ENCODE assay signal across 25 cellular contexts in the genomic region with DNA sequence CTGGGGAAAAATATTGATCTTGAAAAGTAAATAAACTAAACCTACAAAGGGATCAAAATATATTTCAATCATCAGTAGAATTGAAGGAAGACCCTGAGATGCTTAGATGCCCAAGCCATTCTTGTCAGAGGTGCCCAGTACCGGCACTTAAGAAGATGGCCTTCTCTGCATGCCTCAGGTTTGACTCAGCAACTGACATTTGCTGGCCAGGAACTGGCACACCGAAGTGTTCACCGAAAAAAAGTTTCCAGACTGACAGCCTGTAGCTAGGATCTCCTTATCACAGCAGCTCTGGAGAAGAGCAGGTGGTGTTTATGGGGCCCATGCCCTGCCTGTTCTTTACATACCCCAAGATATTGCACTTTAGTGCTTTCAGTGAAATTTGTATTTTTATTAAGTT.
DNase-seq lines count a peak whose midpoint lies in the region; ATAC-seq and TF ChIP-seq lines count a peak whose summit lies in the region.
"Had no signal": no experiment of that assay in that cellular context is flagged by ENCODE, and none has a peak within 500 bp of the region (broad histone marks: within the 10 kb centered on the region; RNA-seq: fewer than 3 reads in every experiment).

No MANE protein-coding gene starts in this region.

- no peak overlapping the region for H3K27ac Mint-ChIP-seq in MCF 10A (ENCODE audit: low read depth, unreplicated experiment)
- no peak overlapping the region for H3K27ac Mint-ChIP-seq in mesothelial cell of epicardium
- H3K27ac Mint-ChIP-seq: activated CD8-positive, alpha-beta T cell treated with anti-CD3 and anti-CD28 coated beads, Interleukin-2, amount 10 ng/mL, durations not matched to agents 7 days and 5 days; activated naive CD8-positive, alpha-beta T cell treated with anti-CD3 and anti-CD28 coated beads, Interleukin-2, amount 50 U/mL, for 24 hours; type B pancreatic cell had no signal

- no peaks in the 10 kb centered on the region for H3K79me2 ChIP-seq in SK-N-SH (ENCODE audit: insufficient read depth)
- no peaks in the 10 kb centered on the region for H3K79me2 ChIP-seq in smooth muscle cell (ENCODE audit: low read depth)

- no peaks in the 10 kb centered on the region for H3K9me3 Mint-ChIP-seq in MCF 10A (ENCODE audit: unreplicated experiment)
- H3K9me3 Mint-ChIP-seq in mesothelial cell of epicardium: peaks cover 13% of the 10 kb centered on the region
- H3K9me3 Mint-ChIP-seq: activated naive CD8-positive, alpha-beta T cell treated with anti-CD3 and anti-CD28 coated beads, Interleukin-2, amount 50 U/mL, for 24 hours; CD4-positive, alpha-beta memory T cell had no signal

- no peak overlapping the region for H3K4me3 ChIP-seq in breast epithelium
- H3K4me3 ChIP-seq in SK-N-SH (ENCODE audit: low read depth in 2 of 2, low read length in 1 of 2): no peak overlapping the region
- H3K4me3 ChIP-seq in smooth muscle cell: no peak overlapping the region
- H3K4me3 ChIP-seq in lower lobe of right lung: no peak overlapping the region
- no peak overlapping the region for H3K4me3 ChIP-seq in right lobe of liver
- H3K4me3 ChIP-seq: coronary artery, esophagus muscularis mucosa, Peyer's patch, prostate gland had no signal

- H3K4me1 Mint-ChIP-seq in MCF 10A (ENCODE audit: insufficient read depth, unreplicated experiment) (peaks cover 14% of the 10 kb centered on the region), mesothelial cell of epicardium (no peaks in the 10 kb centered on the region)
- H3K4me1 Mint-ChIP-seq: activated naive CD8-positive, alpha-beta T cell treated with anti-CD3 and anti-CD28 coated beads, Interleukin-2, amount 50 U/mL, for 24 hours; CD4-positive, alpha-beta memory T cell had no signal

- CTCF ChIA-PET in MCF 10A (lab: Yijun Ruan, JAX) (interaction anchor here (0.7 to 2.5 kb wide), 6 partner anchors 20 to 283 kb away, joined by 3 to 12 read pairs (median 5); no protein-coding TSS in a partner anchor), SK-N-SH (lab: Yijun Ruan, JAX) (interaction anchor here (0.6 kb wide), 1 partner anchor 1454 kb away, joined by 3 read pairs; no protein-coding TSS in a partner anchor)

- H2AFZ ChIP-seq in SK-N-SH (ENCODE audit: low read depth) (0 out of 2 replicates have a peak overlapping the region, but pooled peaks have one; percentile 15), smooth muscle cell (ENCODE audit: low read depth) (no peak overlapping the region)

- H3K4me2 ChIP-seq in SK-N-SH (peak overlapping the region; percentile 46), smooth muscle cell (no peak overlapping the region)

- BruUV-seq in MCF 10A (replicated peaks; lab: Mats Ljungman, UMichigan): no TSS peak

- TF ChIP-seq CTCF in MCF 10A (IDR thresholded peaks at IDR 0.05; ENCODE audit: unreplicated experiment) (no peak), breast epithelium (IDR thresholded peaks at IDR 0.05) (no peak), SK-N-SH (IDR thresholded peaks at IDR 0.05) (no peak), smooth muscle cell (IDR thresholded peaks at IDR 0.05; ENCODE audit: borderline replicate concordance, insufficient read depth, poor library complexity, severe bottlenecking) (no peak), lower lobe of right lung (IDR thresholded peaks at IDR 0.05) (no peak), right lobe of liver (IDR thresholded peaks at IDR 0.05) (no peak), mesothelial cell of epicardium (IDR thresholded peaks at IDR 0.05; ENCODE audit: unreplicated experiment) (no peak)

- no peaks in the 10 kb centered on the region for H3K36me3 Mint-ChIP-seq in MCF 10A (ENCODE audit: insufficient read depth, unreplicated experiment)
- no peaks in the 10 kb centered on the region for H3K36me3 Mint-ChIP-seq in mesothelial cell of epicardium
- H3K36me3 Mint-ChIP-seq: CD4-positive, alpha-beta memory T cell; type B pancreatic cell had no signal

- H3K9me3 ChIP-seq in breast epithelium (no peaks in the 10 kb centered on the region), SK-N-SH (no peaks in the 10 kb centered on the region; the same call in 1 of the 2 replicates), smooth muscle cell (replicated peaks; ENCODE audit: low read depth) (no peaks in the 10 kb centered on the region), lower lobe of right lung (no peaks in the 10 kb centered on the region), right lobe of liver (no peaks in the 10 kb centered on the region)
- H3K9me3 ChIP-seq: esophagus muscularis mucosa, Peyer's patch, prostate gland had no signal

- H3K4me3 Mint-ChIP-seq in MCF 10A (ENCODE audit: unreplicated experiment): no peak overlapping the region
- H3K4me3 Mint-ChIP-seq in mesothelial cell of epicardium: no peak overlapping the region
- H3K4me3 Mint-ChIP-seq: activated CD8-positive, alpha-beta T cell treated with anti-CD3 and anti-CD28 coated beads, Interleukin-2, amount 10 ng/mL, durations not matched to agents 7 days and 5 days; activated naive CD8-positive, alpha-beta T cell treated with anti-CD3 and anti-CD28 coated beads, Interleukin-2, amount 50 U/mL, for 24 hours; CD4-positive, alpha-beta memory T cell; type B pancreatic cell had no signal

- 3% methylated on average over 3 of the region's 3 CpGs for WGBS in SK-N-SH (ENCODE audit: low lambda C conversion rate)
- 71% methylated on average over 3 of the region's 3 CpGs for whole genome bisulfite sequencing in smooth muscle cell (ENCODE audit: low lambda C conversion rate)
- WGBS in right lobe of liver (ENCODE audit: insufficient coverage, low coverage, low lambda C conversion rate, missing lambda C conversion rate): 67% methylated on average over 3 of the region's 3 CpGs

- TF ChIP-seq POLR2A in breast epithelium (IDR thresholded peaks at IDR 0.05) (no peak), right lobe of liver (IDR thresholded peaks at IDR 0.05) (no peak)

- H3K27me3 ChIP-seq in breast epithelium (no peaks in the 10 kb centered on the region), SK-N-SH (ENCODE audit: insufficient read depth) (no peaks in the 10 kb centered on the region), smooth muscle cell (ENCODE audit: low read depth) (no peaks in the 10 kb centered on the region), lower lobe of right lung (ENCODE audit: low read depth) (no peaks in the 10 kb centered on the region), right lobe of liver (no peaks in the 10 kb centered on the region)
- H3K27me3 ChIP-seq: esophagus muscularis mucosa, Peyer's patch had no signal

- H3K36me3 ChIP-seq in breast epithelium (no peaks in the 10 kb centered on the region), SK-N-SH (replicated peaks in 1 of 2; ENCODE audit: control insufficient read depth in 1 of 2, insufficient read depth in 2 of 2, low read length in 1 of 2) (no peaks in the 10 kb centered on the region), smooth muscle cell (ENCODE audit: low read depth) (no peaks in the 10 kb centered on the region), lower lobe of right lung (no peaks in the 10 kb centered on the region), right lobe of liver (no peaks in the 10 kb centered on the region)
- H3K36me3 ChIP-seq: esophagus muscularis mucosa, Peyer's patch, prostate gland had no signal

- peak in 1 of 2 experiments; percentile 45; a peak in 1 of 4 replicates for TF ChIP-seq EP300 in SK-N-SH (IDR thresholded peaks at IDR 0.05; ENCODE audit: borderline replicate concordance in 1 of 2, low read depth in 1 of 2, low read length in 1 of 2)

- intact Hi-C loops in MCF 10A (cut with micrococcal nuclease) (no loop called here), breast epithelium (cut with DNase I; ENCODE audit: low total_unique reads) (no loop called here), lower lobe of right lung (cut with DNase I) (no loop called here), right lobe of liver (cut with DNase I) (no loop called here)

- H4K20me1 ChIP-seq in SK-N-SH (ENCODE audit: insufficient read depth): no peaks in the 10 kb centered on the region
- no peaks in the 10 kb centered on the region for H4K20me1 ChIP-seq in smooth muscle cell (ENCODE audit: low read depth)

- ATAC-seq in lower lobe of right lung (no peak), right lobe of liver (no peak)
- ATAC-seq: activated CD8-positive, alpha-beta T cell treated with anti-CD3 and anti-CD28 coated beads, Interleukin-2, amount 10 ng/mL, durations not matched to agents 7 days and 5 days; activated naive CD8-positive, alpha-beta T cell treated with anti-CD3 and anti-CD28 coated beads, Interleukin-2, amount 50 U/mL, for 24 hours had no signal

- no peaks in the 10 kb centered on the region for H3K27me3 Mint-ChIP-seq in MCF 10A (ENCODE audit: insufficient read depth, unreplicated experiment)
- no peaks in the 10 kb centered on the region for H3K27me3 Mint-ChIP-seq in mesothelial cell of epicardium (ENCODE audit: low read depth)
- H3K27me3 Mint-ChIP-seq: activated naive CD8-positive, alpha-beta T cell treated with anti-CD3 and anti-CD28 coated beads, Interleukin-2, amount 50 U/mL, for 24 hours; CD4-positive, alpha-beta memory T cell; type B pancreatic cell had no signal

- H3F3A ChIP-seq in SK-N-SH (replicated peaks; ENCODE audit: insufficient read depth) (peaks cover 22% of the 10 kb centered on the region), smooth muscle cell (ENCODE audit: low read depth) (no peaks in the 10 kb centered on the region)

- no peaks in the 10 kb centered on the region for H3K4me1 ChIP-seq in breast epithelium
- peaks cover 0 to 17% of the 10 kb centered on the region in 2 experiments; a peak in 2 of 4 replicates for H3K4me1 ChIP-seq in SK-N-SH (ENCODE audit: control insufficient read depth in 1 of 2, insufficient read depth in 2 of 2, low read depth in 1 of 2, low read length in 1 of 2)
- no peaks in the 10 kb centered on the region for H3K4me1 ChIP-seq in smooth muscle cell (ENCODE audit: low read depth)
- H3K4me1 ChIP-seq in lower lobe of right lung: no peaks in the 10 kb centered on the region
- H3K4me1 ChIP-seq in right lobe of liver: no peaks in the 10 kb centered on the region
- H3K4me1 ChIP-seq: Peyer's patch, prostate gland had no signal

- POLR2A ChIA-PET in MCF 10A (lab: Yijun Ruan, JAX) (no interaction called here), SK-N-SH (lab: Yijun Ruan, JAX) (no interaction called here)

- TF ChIP-seq RAD21 in SK-N-SH (IDR thresholded peaks at IDR 0.05; ENCODE audit: low read length): no peak

- H3K27ac ChIP-seq in breast epithelium: no peak overlapping the region
- peak overlapping the region in 1 of 2 experiments; percentile 93; a peak in 2 of 4 replicates for H3K27ac ChIP-seq in SK-N-SH (ENCODE audit: low read depth in 2 of 2, low read length in 1 of 2)
- H3K27ac ChIP-seq in smooth muscle cell (ENCODE audit: low read depth): peak overlapping the region; percentile 79
- H3K27ac ChIP-seq in lower lobe of right lung: no peak overlapping the region
- no peak overlapping the region for H3K27ac ChIP-seq in right lobe of liver
- H3K27ac ChIP-seq: 22Rv1, coronary artery, esophagus muscularis mucosa, prostate gland had no signal

- H3K9me2 ChIP-seq in SK-N-SH: no peaks in the 10 kb centered on the region

- DNase-seq in MCF 10A (ENCODE audit: unreplicated experiment): peak; percentile 42
- DNase-seq in breast epithelium (ENCODE audit: low spot score in 2 of 2): no peak
- DNase-seq in SK-N-SH: no peak
- DNase-seq in fibroblast of gingiva (ENCODE audit: low read depth): peak; percentile 22
- no peak for DNase-seq in smooth muscle cell (lab: John Stamatoyannopoulos, UW; ENCODE audit: unreplicated experiment)
- DNase-seq in lower lobe of right lung: no peak
- no peak for DNase-seq in right lobe of liver
- DNase-seq in mesothelial cell of epicardium (ENCODE audit: low spot score in 2 of 2, unreplicated experiment in 2 of 2): no peak
- DNase-seq: activated CD8-positive, alpha-beta T cell treated with anti-CD3 and anti-CD28 coated beads, Interleukin-2, amount 10 ng/mL, durations not matched to agents 7 days and 5 days; activated gamma-delta T cell; activated naive CD8-positive, alpha-beta T cell treated with anti-CD3 and anti-CD28 coated beads, Interleukin-2, amount 50 U/mL, for 24 hours; activated T-cell treated with anti-CD3 and anti-CD28 coated beads, Interleukin-2, amount 50 U/mL, for 1 hour; AML-193; CD4-positive, alpha-beta memory T cell; mammary epithelial cell; NCI-H1417; NCI-H2081 treated with DMSO at 0.1 percent for 48 hours; NCI-H510A treated with DMSO at 0.1 percent for 48 hours; Peyer's patch; T-helper 1 cell had no signal

- H3K9ac ChIP-seq in SK-N-SH: peak overlapping the region; percentile 18; the same call in 1 of the 2 replicates
- no peak overlapping the region for H3K9ac ChIP-seq in smooth muscle cell (ENCODE audit: low read depth)

Comparison
In these comparisons a context has a peak if more than half of its experiments do, and no peak if none do; other contexts are left out.
1. DNase-seq: peak in MCF 10A (single experiment) and fibroblast of gingiva (single experiment); none in breast epithelium (0 of 2), SK-N-SH (single experiment), smooth muscle cell (single experiment), lower lobe of right lung (single experiment), right lobe of liver (0 of 3) and mesothelial cell of epicardium (0 of 2).